In the genomic region with DNA sequence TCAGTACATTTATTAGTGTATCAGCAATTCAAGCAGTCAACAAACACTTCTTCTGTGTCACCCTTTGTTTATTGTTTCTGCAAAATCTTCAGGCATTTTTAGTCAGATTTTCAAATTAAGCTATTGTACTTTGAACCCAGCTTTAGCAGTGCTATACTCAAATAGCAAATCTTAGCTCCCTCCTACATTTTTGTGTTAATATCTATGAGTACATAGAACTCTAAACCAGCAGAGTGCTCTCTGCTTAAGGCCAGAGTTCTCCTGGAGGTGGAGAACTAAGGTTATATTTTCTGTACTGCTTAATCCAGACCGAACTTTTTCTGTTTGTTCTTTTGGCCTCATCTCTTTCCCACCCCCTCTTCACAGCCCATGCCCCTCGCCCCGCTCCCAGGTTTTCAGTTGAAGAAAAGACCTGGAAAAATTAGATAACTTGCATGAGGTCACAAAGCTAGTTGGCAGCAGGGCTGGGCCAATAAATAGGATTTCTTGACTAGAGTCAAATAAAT, we compare ENCODE assay signal across 1 cellular context.
A peak's percentile ranks its signal among the peaks of the same experiment; 100 is the strongest.
TF ChIP-seq lines count a peak whose summit lies in the region.

No MANE protein-coding gene starts in this region.

TF ChIP-seq in HepG2, 621 proteins besides CTCF, POLR2A, EP300 and RAD21 (continued from another document and continues in another):
- no peak for TF ChIP-seq CREB3 (CRISPR knock-in tag; IDR thresholded peaks at IDR 0.05)
- no peak for TF ChIP-seq ZSCAN29 (CRISPR knock-in tag; conservative IDR thresholded peaks at IDR 0.05)
- TF ChIP-seq, protein P1, sequence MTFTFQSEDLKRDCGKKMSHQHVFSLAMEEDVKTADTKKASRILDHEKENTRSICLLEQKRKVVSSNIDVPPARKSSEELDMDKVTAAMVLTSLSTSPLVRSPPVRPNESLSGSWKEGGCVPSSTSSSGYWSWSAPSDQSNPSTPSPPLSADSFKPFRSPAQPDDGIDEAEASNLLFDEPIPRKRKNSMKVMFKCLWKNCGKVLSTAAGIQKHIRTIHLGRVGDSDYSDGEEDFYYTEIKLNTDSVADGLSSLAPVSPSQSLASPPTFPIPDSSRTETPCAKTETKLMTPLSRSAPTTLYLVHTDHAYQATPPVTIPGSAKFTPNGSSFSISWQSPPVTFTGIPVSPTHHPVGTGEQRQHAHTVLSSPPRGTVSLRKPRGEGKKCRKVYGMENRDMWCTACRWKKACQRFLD (CRISPR knock-in tag; IDR thresholded peaks at IDR 0.05; ENCODE audit: borderline replicate concordance) = no peak
- TF ChIP-seq ZNF709 (CRISPR knock-in tag; IDR thresholded peaks at IDR 0.05) = no peak
- TF ChIP-seq E2F5 (CRISPR knock-in tag; conservative IDR thresholded peaks at IDR 0.05) = no peak
- TF ChIP-seq, protein P2, sequence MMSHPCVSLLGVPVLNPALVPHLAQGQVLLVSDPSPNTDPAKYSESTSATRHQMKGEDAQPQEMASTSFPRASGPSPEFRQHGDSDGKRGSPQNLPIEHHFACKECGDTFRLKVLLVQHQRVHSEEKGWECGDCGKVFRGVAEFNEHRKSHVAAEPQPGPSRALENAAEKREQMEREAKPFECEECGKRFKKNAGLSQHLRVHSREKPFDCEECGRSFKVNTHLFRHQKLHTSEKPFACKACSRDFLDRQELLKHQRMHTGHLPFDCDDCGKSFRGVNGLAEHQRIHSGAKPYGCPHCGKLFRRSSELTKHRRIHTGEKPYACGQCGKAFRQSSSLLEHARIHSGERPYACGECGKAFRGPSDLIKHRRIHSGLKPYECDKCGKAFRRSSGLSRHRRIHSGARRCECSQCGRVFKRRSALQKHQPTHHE (CRISPR knock-in tag; IDR thresholded peaks at IDR 0.05; ENCODE audit: borderline replicate concordance) = no peak
- TF ChIP-seq FOXK1 (CRISPR knock-in tag; IDR thresholded peaks at IDR 0.05; ENCODE audit: borderline replicate concordance, low read depth) = no peak
- TF ChIP-seq, protein P3, sequence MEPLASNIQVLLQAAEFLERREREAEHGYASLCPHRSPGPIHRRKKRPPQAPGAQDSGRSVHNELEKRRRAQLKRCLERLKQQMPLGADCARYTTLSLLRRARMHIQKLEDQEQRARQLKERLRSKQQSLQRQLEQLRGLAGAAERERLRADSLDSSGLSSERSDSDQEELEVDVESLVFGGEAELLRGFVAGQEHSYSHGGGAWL (CRISPR knock-in tag; IDR thresholded peaks at IDR 0.05) = no peak
- TF ChIP-seq, protein P4, sequence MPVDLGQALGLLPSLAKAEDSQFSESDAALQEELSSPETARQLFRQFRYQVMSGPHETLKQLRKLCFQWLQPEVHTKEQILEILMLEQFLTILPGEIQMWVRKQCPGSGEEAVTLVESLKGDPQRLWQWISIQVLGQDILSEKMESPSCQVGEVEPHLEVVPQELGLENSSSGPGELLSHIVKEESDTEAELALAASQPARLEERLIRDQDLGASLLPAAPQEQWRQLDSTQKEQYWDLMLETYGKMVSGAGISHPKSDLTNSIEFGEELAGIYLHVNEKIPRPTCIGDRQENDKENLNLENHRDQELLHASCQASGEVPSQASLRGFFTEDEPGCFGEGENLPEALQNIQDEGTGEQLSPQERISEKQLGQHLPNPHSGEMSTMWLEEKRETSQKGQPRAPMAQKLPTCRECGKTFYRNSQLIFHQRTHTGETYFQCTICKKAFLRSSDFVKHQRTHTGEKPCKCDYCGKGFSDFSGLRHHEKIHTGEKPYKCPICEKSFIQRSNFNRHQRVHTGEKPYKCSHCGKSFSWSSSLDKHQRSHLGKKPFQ (CRISPR knock-in tag; IDR thresholded peaks at IDR 0.05; ENCODE audit: insufficient replicate concordance) = no peak
- no peak for TF ChIP-seq HES4 (CRISPR knock-in tag; IDR thresholded peaks at IDR 0.05; ENCODE audit: borderline replicate concordance)
- TF ChIP-seq, protein P5, sequence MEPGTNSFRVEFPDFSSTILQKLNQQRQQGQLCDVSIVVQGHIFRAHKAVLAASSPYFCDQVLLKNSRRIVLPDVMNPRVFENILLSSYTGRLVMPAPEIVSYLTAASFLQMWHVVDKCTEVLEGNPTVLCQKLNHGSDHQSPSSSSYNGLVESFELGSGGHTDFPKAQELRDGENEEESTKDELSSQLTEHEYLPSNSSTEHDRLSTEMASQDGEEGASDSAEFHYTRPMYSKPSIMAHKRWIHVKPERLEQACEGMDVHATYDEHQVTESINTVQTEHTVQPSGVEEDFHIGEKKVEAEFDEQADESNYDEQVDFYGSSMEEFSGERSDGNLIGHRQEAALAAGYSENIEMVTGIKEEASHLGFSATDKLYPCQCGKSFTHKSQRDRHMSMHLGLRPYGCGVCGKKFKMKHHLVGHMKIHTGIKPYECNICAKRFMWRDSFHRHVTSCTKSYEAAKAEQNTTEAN (CRISPR knock-in tag; conservative IDR thresholded peaks at IDR 0.05) = no peak
- TF ChIP-seq MTF1 (CRISPR knock-in tag; IDR thresholded peaks at IDR 0.05) = no peak
- TF ChIP-seq ZNF772 (CRISPR knock-in tag; IDR thresholded peaks at IDR 0.05) = no peak
- TF ChIP-seq SETDB1 (CRISPR knock-in tag; IDR thresholded peaks at IDR 0.05; ENCODE audit: borderline replicate concordance) = no peak
- no peak for TF ChIP-seq NR2F2 (IDR thresholded peaks at IDR 0.05; ENCODE audit: borderline replicate concordance, low read depth)
- TF ChIP-seq NFIC (IDR thresholded peaks at IDR 0.05; ENCODE audit: low read length) = 0 out of 2 replicates have a peak, but pooled peaks have one; percentile 45
- TF ChIP-seq WIZ (CRISPR knock-in tag; IDR thresholded peaks at IDR 0.05) = no peak
- TF ChIP-seq, protein P6, sequence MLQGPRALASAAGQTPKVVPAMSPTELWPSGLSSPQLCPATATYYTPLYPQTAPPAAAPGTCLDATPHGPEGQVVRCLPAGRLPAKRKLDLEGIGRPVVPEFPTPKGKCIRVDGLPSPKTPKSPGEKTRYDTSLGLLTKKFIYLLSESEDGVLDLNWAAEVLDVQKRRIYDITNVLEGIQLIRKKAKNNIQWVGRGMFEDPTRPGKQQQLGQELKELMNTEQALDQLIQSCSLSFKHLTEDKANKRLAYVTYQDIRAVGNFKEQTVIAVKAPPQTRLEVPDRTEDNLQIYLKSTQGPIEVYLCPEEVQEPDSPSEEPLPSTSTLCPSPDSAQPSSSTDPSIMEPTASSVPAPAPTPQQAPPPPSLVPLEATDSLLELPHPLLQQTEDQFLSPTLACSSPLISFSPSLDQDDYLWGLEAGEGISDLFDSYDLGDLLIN (CRISPR knock-in tag; IDR thresholded peaks at IDR 0.05; ENCODE audit: borderline replicate concordance) = no peak
- TF ChIP-seq ZNF235 (CRISPR knock-in tag; IDR thresholded peaks at IDR 0.05; ENCODE audit: borderline replicate concordance) = no peak
- TF ChIP-seq STAG1 (CRISPR knock-in tag; IDR thresholded peaks at IDR 0.05) = no peak
- TF ChIP-seq, protein P7, sequence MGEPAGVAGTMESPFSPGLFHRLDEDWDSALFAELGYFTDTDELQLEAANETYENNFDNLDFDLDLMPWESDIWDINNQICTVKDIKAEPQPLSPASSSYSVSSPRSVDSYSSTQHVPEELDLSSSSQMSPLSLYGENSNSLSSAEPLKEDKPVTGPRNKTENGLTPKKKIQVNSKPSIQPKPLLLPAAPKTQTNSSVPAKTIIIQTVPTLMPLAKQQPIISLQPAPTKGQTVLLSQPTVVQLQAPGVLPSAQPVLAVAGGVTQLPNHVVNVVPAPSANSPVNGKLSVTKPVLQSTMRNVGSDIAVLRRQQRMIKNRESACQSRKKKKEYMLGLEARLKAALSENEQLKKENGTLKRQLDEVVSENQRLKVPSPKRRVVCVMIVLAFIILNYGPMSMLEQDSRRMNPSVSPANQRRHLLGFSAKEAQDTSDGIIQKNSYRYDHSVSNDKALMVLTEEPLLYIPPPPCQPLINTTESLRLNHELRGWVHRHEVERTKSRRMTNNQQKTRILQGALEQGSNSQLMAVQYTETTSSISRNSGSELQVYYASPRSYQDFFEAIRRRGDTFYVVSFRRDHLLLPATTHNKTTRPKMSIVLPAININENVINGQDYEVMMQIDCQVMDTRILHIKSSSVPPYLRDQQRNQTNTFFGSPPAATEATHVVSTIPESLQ (CRISPR knock-in tag; conservative IDR thresholded peaks at IDR 0.05) = no peak
- 0 out of 2 replicates have a peak, but pooled peaks have one; percentile 24 for TF ChIP-seq KAT8 (CRISPR knock-in tag; IDR thresholded peaks at IDR 0.05)
- no peak for TF ChIP-seq ZNF598 (CRISPR knock-in tag; IDR thresholded peaks at IDR 0.05; ENCODE audit: borderline replicate concordance)
- no peak for TF ChIP-seq NFKBIZ (CRISPR knock-in tag; IDR thresholded peaks at IDR 0.05)
- no peak for TF ChIP-seq JUN (CRISPR knock-in tag; IDR thresholded peaks at IDR 0.05)
- peak; percentile 52 for TF ChIP-seq ASH2L (IDR thresholded peaks at IDR 0.05; ENCODE audit: insufficient read length, low read depth, low read length)
- no peak for TF ChIP-seq KDM3A (CRISPR knock-in tag; IDR thresholded peaks at IDR 0.05; ENCODE audit: low read depth)
- no peak for TF ChIP-seq MEIS2 (CRISPR knock-in tag; IDR thresholded peaks at IDR 0.05)
- no peak for TF ChIP-seq SOX13 (IDR thresholded peaks at IDR 0.05)
- TF ChIP-seq SOX13 (CRISPR knock-in tag; conservative IDR thresholded peaks at IDR 0.05 in 1 of 2, IDR thresholded peaks at IDR 0.05 in 1 of 2) = peak in 1 of 2 experiments; percentile 52; a peak in 2 of 4 replicates
- no peak for TF ChIP-seq ATRX (CRISPR knock-in tag; IDR thresholded peaks at IDR 0.05; ENCODE audit: borderline replicate concordance)
- no peak for TF ChIP-seq HDAC6 (IDR thresholded peaks at IDR 0.05; ENCODE audit: low read depth, low read length)
- no peak for TF ChIP-seq THAP7 (CRISPR knock-in tag; IDR thresholded peaks at IDR 0.05)
- TF ChIP-seq, protein P8, sequence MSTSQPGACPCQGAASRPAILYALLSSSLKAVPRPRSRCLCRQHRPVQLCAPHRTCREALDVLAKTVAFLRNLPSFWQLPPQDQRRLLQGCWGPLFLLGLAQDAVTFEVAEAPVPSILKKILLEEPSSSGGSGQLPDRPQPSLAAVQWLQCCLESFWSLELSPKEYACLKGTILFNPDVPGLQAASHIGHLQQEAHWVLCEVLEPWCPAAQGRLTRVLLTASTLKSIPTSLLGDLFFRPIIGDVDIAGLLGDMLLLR (CRISPR knock-in tag; IDR thresholded peaks at IDR 0.05) = no peak
- no peak for TF ChIP-seq BCLAF1 (IDR thresholded peaks at IDR 0.05)
- no peak for TF ChIP-seq TCF7L2 (IDR thresholded peaks at IDR 0.05; ENCODE audit: low read depth, low read length)
- TF ChIP-seq ZNF605 (CRISPR knock-in tag; IDR thresholded peaks at IDR 0.05) = no peak
- TF ChIP-seq ZNF674 (CRISPR knock-in tag; IDR thresholded peaks at IDR 0.05; ENCODE audit: low read depth) = no peak
- TF ChIP-seq RBM39 (IDR thresholded peaks at IDR 0.05; ENCODE audit: low read depth, low read length, poor library complexity, severe bottlenecking) = no peak
- TF ChIP-seq ZNF292 (CRISPR knock-in tag; IDR thresholded peaks at IDR 0.05; ENCODE audit: borderline replicate concordance, low read depth) = no peak
- TF ChIP-seq BCL6 (CRISPR knock-in tag; IDR thresholded peaks at IDR 0.05) = peak; percentile 27; the same call in 1 of the 2 replicates
- no peak for TF ChIP-seq KLF13 (CRISPR knock-in tag; IDR thresholded peaks at IDR 0.05)
- peak; percentile 39; the same call in 1 of the 2 replicates for TF ChIP-seq FOXA3 (CRISPR knock-in tag; IDR thresholded peaks at IDR 0.05)
- no peak for TF ChIP-seq PHB2 (IDR thresholded peaks at IDR 0.05; ENCODE audit: partially characterized antibody)
- peak; percentile 35; the same call in 1 of the 2 replicates for TF ChIP-seq CHD4 (IDR thresholded peaks at IDR 0.05; ENCODE audit: borderline replicate concordance, low read length)
- TF ChIP-seq ZNF33A (CRISPR knock-in tag; IDR thresholded peaks at IDR 0.05; ENCODE audit: borderline replicate concordance) = no peak
- TF ChIP-seq CHCHD3 (CRISPR knock-in tag; IDR thresholded peaks at IDR 0.05) = no peak
- no peak for TF ChIP-seq ELF1 (CRISPR knock-in tag; IDR thresholded peaks at IDR 0.05)
- TF ChIP-seq MIER3 (CRISPR knock-in tag; IDR thresholded peaks at IDR 0.05; ENCODE audit: borderline replicate concordance) = no peak
- TF ChIP-seq ZNF24 (IDR thresholded peaks at IDR 0.05) = no peak
